In the genomic region with DNA sequence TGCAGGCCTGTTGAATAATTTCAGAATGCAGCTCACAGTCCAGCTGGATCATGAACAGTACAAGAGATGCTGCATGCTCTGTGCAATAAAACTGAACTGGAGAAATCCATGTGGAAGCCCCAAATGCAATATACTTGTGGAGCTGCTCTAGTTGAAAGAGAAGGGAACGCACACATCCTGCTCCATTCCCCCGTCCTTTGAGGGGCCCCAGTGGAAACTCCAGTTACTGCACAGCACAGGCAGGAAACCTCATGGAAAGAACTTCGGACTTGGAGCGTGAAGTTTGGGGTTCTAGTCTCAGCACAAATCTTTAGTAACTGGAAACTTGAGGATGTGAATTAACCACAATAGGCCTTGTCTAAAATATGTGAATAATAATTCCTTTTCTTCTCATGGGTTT, we compare ENCODE assay signal across 21 cellular contexts.
"Had no signal": no experiment of that assay in that cellular context is flagged by ENCODE, and none has a peak within 500 bp of the region (broad histone marks: within the 10 kb centered on the region; RNA-seq: fewer than 3 reads in every experiment).

No MANE protein-coding gene starts in this region.

- H3K9me3 Mint-ChIP-seq: activated naive CD4-positive, alpha-beta T cell treated with anti-CD3 and anti-CD28 coated beads, Interleukin-2, amount 50 U/mL, for 72 hours; naive thymus-derived CD8-positive, alpha-beta T cell; stimulated activated naive B cell treated with anti-CD40 and anti-IgM and Interleukin-4, amounts not matched to agents 10 μg/mL and 1 μg/mL and 100 μg/mL, for 72 hours had no signal

- H3K36me3 Mint-ChIP-seq: activated naive CD4-positive, alpha-beta T cell treated with anti-CD3 and anti-CD28 coated beads, Interleukin-2, amount 50 U/mL, for 72 hours; brain; naive thymus-derived CD8-positive, alpha-beta T cell; stimulated activated naive B cell treated with anti-CD40 and anti-IgM and Interleukin-4, amounts not matched to agents 10 μg/mL and 1 μg/mL and 100 μg/mL, for 72 hours had no signal

- H3K4me1 Mint-ChIP-seq: naive thymus-derived CD8-positive, alpha-beta T cell; stimulated activated naive B cell treated with anti-CD40 and anti-IgM and Interleukin-4, amounts not matched to agents 10 μg/mL and 1 μg/mL and 100 μg/mL, for 72 hours had no signal

- H3K4me3 ChIP-seq: heart left ventricle, sigmoid colon, smooth muscle cell had no signal

- H3K4me1 ChIP-seq: sigmoid colon had no signal

- H3K27me3 Mint-ChIP-seq: brain had no signal

- H3K27me3 ChIP-seq: heart left ventricle, neutrophil, sigmoid colon had no signal

- H3K9me3 ChIP-seq: neutrophil, sigmoid colon had no signal

- H3K27ac Mint-ChIP-seq: activated naive CD4-positive, alpha-beta T cell treated with anti-CD3 and anti-CD28 coated beads, Interleukin-2, amount 50 U/mL, for 72 hours; brain; naive thymus-derived CD8-positive, alpha-beta T cell; stimulated activated naive B cell treated with anti-CD40 and anti-IgM and Interleukin-4, amounts not matched to agents 10 μg/mL and 1 μg/mL and 100 μg/mL, for 72 hours had no signal

- ATAC-seq: activated naive CD4-positive, alpha-beta T cell treated with anti-CD3 and anti-CD28 coated beads, Interleukin-2, amount 50 U/mL, for 72 hours; heart left ventricle; left lobe of liver; naive thymus-derived CD8-positive, alpha-beta T cell; stimulated activated naive B cell treated with anti-CD40 and anti-IgM and Interleukin-4, amounts not matched to agents 10 μg/mL and 1 μg/mL and 100 μg/mL, for 72 hours had no signal

- DNase-seq: activated CD4-positive, alpha-beta T cell treated with anti-CD3 and anti-CD28 coated beads for 1 hour; activated CD4-positive, alpha-beta T cell treated with anti-CD3 and anti-CD28 coated beads, Interleukin-2, amount 50 U/mL, for 1 hour; activated T-cell treated with anti-CD3 and anti-CD28 coated beads, Interleukin-2, amount 50 U/mL, for 1 hour; aorta; central memory CD4-positive, alpha-beta T cell; heart left ventricle; naive thymus-derived CD8-positive, alpha-beta T cell; sigmoid colon; stimulated activated CD4-positive, alpha-beta T cell treated with anti-CD3 and anti-CD28 coated beads, Interleukin-2, amount 100 ng/mL, for 48 hours; stimulated activated CD8-positive, alpha-beta memory T cell treated with anti-CD3 and anti-CD28 coated beads, Interleukin-4, amount 100 ng/mL, for 48 hours; stimulated activated naive B cell treated with anti-CD40 and anti-IgM and Interleukin-4, amounts not matched to agents 10 μg/mL and 1 μg/mL and 100 μg/mL, for 72 hours; T-helper 1 cell; trophoblast cell; WERI-Rb-1 had no signal

- H3K36me3 ChIP-seq: neutrophil, WERI-Rb-1 had no signal

- H3K27ac ChIP-seq: epithelial cell of prostate, heart left ventricle, neutrophil, sigmoid colon, WERI-Rb-1 had no signal

- H3K4me3 Mint-ChIP-seq: brain; mesothelial cell of epicardium; naive thymus-derived CD8-positive, alpha-beta T cell; stimulated activated naive B cell treated with anti-CD40 and anti-IgM and Interleukin-4, amounts not matched to agents 10 μg/mL and 1 μg/mL and 100 μg/mL, for 72 hours had no signal
